8 cellular contexts compared by ENCODE assay signal in the genomic region with DNA sequence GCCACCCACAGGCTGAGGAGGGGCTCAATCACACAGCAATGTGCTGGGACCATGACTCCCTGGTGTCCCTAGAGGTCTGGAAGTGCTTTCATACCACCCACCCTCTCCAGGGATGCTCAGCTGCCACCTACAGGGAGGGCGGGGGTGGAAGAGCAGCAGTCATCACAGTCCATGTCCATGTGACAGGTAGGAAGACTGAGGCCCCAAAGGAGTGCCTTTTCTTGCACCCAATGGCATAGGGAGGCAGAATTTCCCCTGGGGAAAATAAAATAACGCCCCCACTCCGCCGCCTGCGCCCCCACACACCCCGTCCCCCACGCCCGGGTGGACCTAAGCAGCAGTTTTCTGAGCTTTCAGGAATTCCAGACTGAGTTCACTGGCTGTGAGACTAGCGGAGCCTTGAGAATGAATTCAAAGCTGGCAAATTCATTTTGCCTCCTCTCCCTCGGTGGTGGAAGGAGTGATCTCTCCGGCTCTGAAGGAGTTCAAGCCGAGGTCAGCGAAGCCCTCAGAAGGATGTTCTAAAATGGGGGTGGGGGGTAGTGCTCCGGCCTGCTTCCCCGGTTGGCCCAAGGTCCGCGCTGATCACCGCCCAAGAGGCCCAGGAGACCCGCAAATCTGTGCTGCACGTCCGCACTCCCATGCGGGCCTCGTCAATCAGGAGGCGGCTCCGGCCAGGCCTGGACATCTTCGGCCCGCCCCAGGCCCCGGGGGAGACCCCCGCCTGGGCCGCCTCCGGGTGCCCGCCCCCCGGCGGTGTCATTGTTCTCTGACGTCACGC. TPM values are rescaled to one million over a fixed set of nuclear protein-coding genes. Genes with fewer than 3 reads are reported as not detected.
DNase-seq lines count a peak whose midpoint lies in the region; ATAC-seq and TF ChIP-seq lines count a peak whose summit lies in the region.

No MANE protein-coding gene starts in this region.

- peak overlapping the region; percentile 88 for H3K4me3 Mint-ChIP-seq in memory B cell

- peak; percentile 44 for ATAC-seq in Panc1
- ATAC-seq in memory B cell (ENCODE audit: low read depth): peak; percentile 4

- H3K9me3 ChIP-seq in Panc1 (ENCODE audit: control insufficient read depth, insufficient read depth, low read depth, low read length): no peaks in the 10 kb centered on the region

- TF ChIP-seq CTCF in GM12872 (IDR thresholded peaks at IDR 0.05; ENCODE audit: insufficient read depth, low read depth, low read length) (0 out of 3 replicates have a peak, but pooled peaks have one; percentile 10), Panc1 (IDR thresholded peaks at IDR 0.05) (no peak; the same call in 1 of the 2 replicates), choroid plexus epithelial cell (conservative IDR thresholded peaks at IDR 0.05; ENCODE audit: low read depth, low read length) (peak; percentile 22)

- peaks cover 20% of the 10 kb centered on the region for H3K4me1 Mint-ChIP-seq in memory B cell

- no TSS peak for BruUV-seq in Panc1 (replicated peaks; lab: Mats Ljungman, UMichigan)

- peak overlapping the region; percentile 88 to 93 for H3K4me3 ChIP-seq in Panc1 (ENCODE audit: low read depth in 2 of 2, low read length in 2 of 2)
- peak overlapping the region; percentile 91 for H3K4me3 ChIP-seq in choroid plexus epithelial cell (ENCODE audit: low read depth, low read length)
- H3K4me3 ChIP-seq in urinary bladder (ENCODE audit: low read depth, low read length): peak overlapping the region; percentile 82

- peaks cover 7% of the 10 kb centered on the region for H3K27me3 Mint-ChIP-seq in memory B cell

- in situ Hi-C loops in Panc1 (cut with HindIII; ENCODE audit: low pct_unique_long_range_greater_than_20kb, low sequenced_read_pairs): no loop called here

- intact Hi-C loops in Panc1 (cut with micrococcal nuclease; ENCODE audit: unreplicated experiment): loop anchor here (2.0 kb wide), 1 partner anchor 92 kb away; no protein-coding TSS in a partner anchor

- H3K36me3 ChIP-seq in Panc1 (ENCODE audit: control insufficient read depth, insufficient read depth, low read length) (no peaks in the 10 kb centered on the region), urinary bladder (ENCODE audit: insufficient read depth) (no peaks in the 10 kb centered on the region)

- peak overlapping the region; percentile 57; the same call in 1 of the 2 replicates for H3K27ac ChIP-seq in Panc1 (ENCODE audit: low read length)
- H3K27ac ChIP-seq in urinary bladder (ENCODE audit: low read depth): no peak overlapping the region

- H3K27me3 ChIP-seq in Panc1 (ENCODE audit: control insufficient read depth, insufficient read depth, low read length): no peaks in the 10 kb centered on the region

- no peaks in the 10 kb centered on the region for H3K36me3 Mint-ChIP-seq in memory B cell

- CTCF ChIA-PET in Panc1 (lab: Charles Lee): interaction anchor here (0.6 to 0.8 kb wide), 3 partner anchors 93 to 461 kb away, joined by 3 to 4 read pairs (median 4); no protein-coding TSS in a partner anchor

- peak overlapping the region; percentile 32 for H3K27ac Mint-ChIP-seq in memory B cell

- DNase-seq in AG20443 (ENCODE audit: low spot score) (peak; percentile 77), Panc1 (ENCODE audit: low read depth, low spot score) (no peak), choroid plexus epithelial cell (ENCODE audit: low read depth) (peak; percentile 30), memory B cell (ENCODE audit: low spot score in 2 of 2) (no peak), C1 segment of cervical spinal cord (lab: John Stamatoyannopoulos, UW) (no peak), epidermal melanocyte (ENCODE audit: insufficient read length, low spot score) (no peak)

- no peaks in the 10 kb centered on the region for H3K9me3 Mint-ChIP-seq in memory B cell

- H3K4me1 ChIP-seq in Panc1 (ENCODE audit: control insufficient read depth, insufficient read depth, low read length) (peaks cover 17% of the 10 kb centered on the region), urinary bladder (ENCODE audit: insufficient read depth) (no peaks in the 10 kb centered on the region)

- 7% methylated on average over 36 of the region's 36 CpGs for WGBS in urinary bladder

- POLR2A ChIA-PET in Panc1 (lab: Charles Lee): interaction anchor here (0.7 kb wide), 1 partner anchor 42 kb away, joined by 5 read pairs; no protein-coding TSS in a partner anchor

RNA-seq across cellular contexts. Expression of a gene that starts 2.1 kb away (rescaled TPM):
- total RNA-seq in Panc1 (2021; ENCODE audit: unreplicated experiment) (34.2 TPM), urinary bladder (30.2 TPM)
- polyA plus RNA-seq in Panc1 (2012; ENCODE audit: insufficient read length): 29.1 TPM
- 54.6 TPM for polyA plus RNA-seq in urinary bladder

Comparison
In these comparisons a context has a peak if more than half of its experiments do, and no peak if none do; other contexts are left out.
1. DNase-seq: peak in AG20443 (single experiment) and choroid plexus epithelial cell (single experiment); none in Panc1 (single experiment), memory B cell (0 of 2), C1 segment of cervical spinal cord (0 of 14) and epidermal melanocyte (single experiment).
2. Peak in every context shown above with its lines, with median percentiles within 50 percentile points of each other: H3K4me3 ChIP-seq.